In genomic region chr5:132110930-132111329, GRCh38 we compare ENCODE assay signal across 23 cellular contexts. TPM values are rescaled to one million over a fixed set of nuclear protein-coding genes. Genes with fewer than 3 reads are reported as not detected.
DNase-seq lines count a peak whose midpoint lies in the region; ATAC-seq, FAIRE-seq and TF ChIP-seq lines count a peak whose summit lies in the region.
"Had no signal": no experiment of that assay in that cellular context is flagged by ENCODE, and none has a peak within 500 bp of the region (broad histone marks: within the 10 kb centered on the region; RNA-seq: fewer than 3 reads in every experiment).

No MANE protein-coding gene starts in this region.

- peaks cover 56% of the 10 kb centered on the region for H3K4me1 Mint-ChIP-seq in activated T-cell treated with anti-CD3 and anti-CD28 coated beads, Interleukin-2, amount 50 U/mL, for 4 hours (ENCODE audit: low read depth)
- peaks cover 67% of the 10 kb centered on the region for H3K4me1 Mint-ChIP-seq in activated CD4-positive, alpha-beta memory T cell treated with anti-CD3 and anti-CD28 coated beads for 36 hours (ENCODE audit: low read depth)
- H3K4me1 Mint-ChIP-seq in effector memory CD8-positive, alpha-beta T cell (ENCODE audit: low read depth in 2 of 2) = peaks cover 43 to 54% of the 10 kb centered on the region in 2 donors
- peaks cover 87% of the 10 kb centered on the region for H3K4me1 Mint-ChIP-seq in stimulated activated naive CD8-positive, alpha-beta T cell treated with anti-CD3 and anti-CD28 coated beads, Interleukin-15, Interleukin-2, amounts not matched to agents 100 ng/mL and 50 ng/mL, for 24 hours (ENCODE audit: low read depth)
- H3K4me1 Mint-ChIP-seq: nephron progenitor cell had no signal

- FAIRE-seq in GM19239 (lab: Jason Lieb, UNC) = no peak
- FAIRE-seq: frontal cortex had no signal

- H3K27me3 Mint-ChIP-seq in activated T-cell treated with anti-CD3 and anti-CD28 coated beads, Interleukin-2, amount 50 U/mL, for 4 hours (ENCODE audit: low read depth) = no peaks in the 10 kb centered on the region
- H3K27me3 Mint-ChIP-seq in activated CD4-positive, alpha-beta memory T cell treated with anti-CD3 and anti-CD28 coated beads for 36 hours = no peaks in the 10 kb centered on the region
- H3K27me3 Mint-ChIP-seq in effector memory CD8-positive, alpha-beta T cell = no peaks in the 10 kb centered on the region
- H3K27me3 Mint-ChIP-seq in stimulated activated naive CD8-positive, alpha-beta T cell treated with anti-CD3 and anti-CD28 coated beads, Interleukin-15, Interleukin-2, amounts not matched to agents 100 ng/mL and 50 ng/mL, for 24 hours = no peaks in the 10 kb centered on the region

- intact Hi-C loops in activated CD4-positive, alpha-beta memory T cell treated with anti-CD3 and anti-CD28 coated beads for 36 hours (cut with micrococcal nuclease) = loop anchor here (1.0 to 5.0 kb wide), 2 partner anchors 12 to 39 kb away; partner anchors contain the start of gene CSF2

- no peak overlapping the region for H3K4me3 Mint-ChIP-seq in activated T-cell treated with anti-CD3 and anti-CD28 coated beads, Interleukin-2, amount 50 U/mL, for 4 hours
- H3K4me3 Mint-ChIP-seq in activated CD4-positive, alpha-beta memory T cell treated with anti-CD3 and anti-CD28 coated beads for 36 hours = peak overlapping the region; percentile 49
- H3K4me3 Mint-ChIP-seq in effector memory CD8-positive, alpha-beta T cell = peak overlapping the region; percentile 7 to 11
- H3K4me3 Mint-ChIP-seq in stimulated activated naive CD8-positive, alpha-beta T cell treated with anti-CD3 and anti-CD28 coated beads, Interleukin-15, Interleukin-2, amounts not matched to agents 100 ng/mL and 50 ng/mL, for 24 hours = peak overlapping the region; percentile 63
- H3K4me3 Mint-ChIP-seq: activated naive CD4-positive, alpha-beta T cell treated with anti-CD3 and anti-CD28 coated beads, Interleukin-2, amount 50 U/mL, for 24 hours; dendritic cell treated with granulocyte-macrophage colony-stimulating factor and Interleukin-4, amounts not matched to agents 40 ng/mL and 50 ng/mL, for 4 days; nephron progenitor cell had no signal

- no peak for DNase-seq in activated T-cell treated with anti-CD3 and anti-CD28 coated beads, Interleukin-2, amount 50 U/mL, for 4 hours
- DNase-seq in activated T-cell treated with anti-CD3 and anti-CD28 coated beads, Interleukin-2, amount 50 U/mL, for 1 hour = no peak
- DNase-seq in activated CD4-positive, alpha-beta memory T cell treated with anti-CD3 and anti-CD28 coated beads for 36 hours = peak; percentile 38
- no peak for DNase-seq in effector memory CD8-positive, alpha-beta T cell
- no peak for DNase-seq in NCI-H1092 treated with DMSO at 0.1 percent for 48 hours (lab: John Stamatoyannopoulos, UW)
- no peak for DNase-seq in GM13976 (ENCODE audit: low spot score)
- DNase-seq in GM19239 (ENCODE audit: insufficient read length, low spot score) = no peak
- DNase-seq: ACHN; DND-41; HCEC 1CT; mesendoderm; NCI-H2029 treated with DMSO at 0.1 percent for 48 hours; NCI-H446 treated with DMSO at 0.1 percent for 48 hours; nephron progenitor cell; NK-92 treated with Interleukin-12 subunit alpha and Interleukin-12 subunit beta, amount 100 ng/mL, for 24 hours; transverse colon had no signal

- no peaks in the 10 kb centered on the region for H3K36me3 Mint-ChIP-seq in activated T-cell treated with anti-CD3 and anti-CD28 coated beads, Interleukin-2, amount 50 U/mL, for 4 hours (ENCODE audit: insufficient read depth)
- peaks cover 7% of the 10 kb centered on the region for H3K36me3 Mint-ChIP-seq in activated CD4-positive, alpha-beta memory T cell treated with anti-CD3 and anti-CD28 coated beads for 36 hours
- H3K36me3 Mint-ChIP-seq in effector memory CD8-positive, alpha-beta T cell (ENCODE audit: insufficient read depth) = peaks cover 6% of the 10 kb centered on the region
- H3K36me3 Mint-ChIP-seq in stimulated activated naive CD8-positive, alpha-beta T cell treated with anti-CD3 and anti-CD28 coated beads, Interleukin-15, Interleukin-2, amounts not matched to agents 100 ng/mL and 50 ng/mL, for 24 hours (ENCODE audit: low read depth) = peaks cover 17% of the 10 kb centered on the region

- in situ Hi-C loops in GM13976 (cut with MboI; ENCODE audit: low sequenced_read_pairs, unreplicated experiment) = no loop called here

- CTCF ChIA-PET in activated CD4-positive, alpha-beta memory T cell treated with anti-CD3 and anti-CD28 coated beads for 36 hours (lab: Charles Lee) = interaction anchor here (1.2 kb wide), 1 partner anchor 66 kb away, joined by 4 read pairs; no protein-coding TSS in a partner anchor

- POLR2A ChIA-PET in activated CD4-positive, alpha-beta memory T cell treated with anti-CD3 and anti-CD28 coated beads for 36 hours (lab: Charles Lee) = interaction anchor here (8.0 kb wide), 1 partner anchor 9 kb away, joined by 65 read pairs; no protein-coding TSS in a partner anchor

- H3K9me3 Mint-ChIP-seq in activated T-cell treated with anti-CD3 and anti-CD28 coated beads, Interleukin-2, amount 50 U/mL, for 4 hours = no peaks in the 10 kb centered on the region
- peaks cover 22% of the 10 kb centered on the region for H3K9me3 Mint-ChIP-seq in activated CD4-positive, alpha-beta memory T cell treated with anti-CD3 and anti-CD28 coated beads for 36 hours
- H3K9me3 Mint-ChIP-seq in effector memory CD8-positive, alpha-beta T cell = no peaks in the 10 kb centered on the region
- H3K9me3 Mint-ChIP-seq in stimulated activated naive CD8-positive, alpha-beta T cell treated with anti-CD3 and anti-CD28 coated beads, Interleukin-15, Interleukin-2, amounts not matched to agents 100 ng/mL and 50 ng/mL, for 24 hours = peaks cover 13% of the 10 kb centered on the region
- H3K9me3 Mint-ChIP-seq: activated naive CD4-positive, alpha-beta T cell treated with anti-CD3 and anti-CD28 coated beads, Interleukin-2, amount 50 U/mL, for 24 hours; nephron progenitor cell had no signal

- TF ChIP-seq CTCF in GM13976 (IDR thresholded peaks at IDR 0.05; ENCODE audit: borderline replicate concordance, control extremely low read depth, extremely low read depth, insufficient read depth, missing control alignments) = no peak

- ATAC-seq in activated T-cell treated with anti-CD3 and anti-CD28 coated beads, Interleukin-2, amount 50 U/mL, for 4 hours = peak; percentile 27 to 44
- peak; percentile 27 for ATAC-seq in effector memory CD8-positive, alpha-beta T cell (replicated peaks)
- ATAC-seq: SK-N-SH treated with all-trans-retinoic acid at 6 μM for 48 hours had no signal

- peak overlapping the region; percentile 76 for H3K27ac Mint-ChIP-seq in activated CD4-positive, alpha-beta memory T cell treated with anti-CD3 and anti-CD28 coated beads for 36 hours
- peak overlapping the region; percentile 36 to 87 for H3K27ac Mint-ChIP-seq in effector memory CD8-positive, alpha-beta T cell
- H3K27ac Mint-ChIP-seq in stimulated activated naive CD8-positive, alpha-beta T cell treated with anti-CD3 and anti-CD28 coated beads, Interleukin-15, Interleukin-2, amounts not matched to agents 100 ng/mL and 50 ng/mL, for 24 hours = peak overlapping the region; percentile 86
- H3K27ac Mint-ChIP-seq: activated naive CD4-positive, alpha-beta T cell treated with anti-CD3 and anti-CD28 coated beads, Interleukin-2, amount 50 U/mL, for 24 hours; dendritic cell treated with granulocyte-macrophage colony-stimulating factor and Interleukin-4, amounts not matched to agents 40 ng/mL and 50 ng/mL, for 4 days; nephron progenitor cell had no signal

RNA-seq across cellular contexts. Expression of gene CSF2, which starts 37.3 kb away (rescaled TPM):
- 100 to 1,000 TPM; 130 to 283 (median 277) TPM for total RNA-seq in activated T-cell treated with anti-CD3 and anti-CD28 coated beads, Interleukin-2, amount 50 U/mL, for 4 hours
- total RNA-seq in activated CD4-positive, alpha-beta memory T cell treated with anti-CD3 and anti-CD28 coated beads for 36 hours = 100 to 1,000 TPM; 125 to 128 TPM
- total RNA-seq: frontal cortex, prostate gland, transverse colon had no signal

RNA-seq across cellular contexts. Expression of gene IL3, which starts 50.5 kb away (rescaled TPM):
- 100 to 1,000 TPM in 2 of 3 donors, 10 to 100 TPM in 1; 94.6 to 152 (median 138) TPM for total RNA-seq in activated T-cell treated with anti-CD3 and anti-CD28 coated beads, Interleukin-2, amount 50 U/mL, for 4 hours
- total RNA-seq in activated CD4-positive, alpha-beta memory T cell treated with anti-CD3 and anti-CD28 coated beads for 36 hours = 10 to 100 TPM; 23.1 to 23.3 TPM
- total RNA-seq: frontal cortex, prostate gland, RPMI7951, transverse colon had no signal
